8 cellular contexts compared by ENCODE assay signal in genomic region chr2:191165190-191165643, GRCh38. TPM values are rescaled to one million over a fixed set of nuclear protein-coding genes. Genes with fewer than 3 reads are reported as not detected.
DNase-seq lines count a peak whose midpoint lies in the region; ATAC-seq, FAIRE-seq and TF ChIP-seq lines count a peak whose summit lies in the region.

No MANE protein-coding gene starts in this region.

- no peaks in the 10 kb centered on the region for H3K27me3 ChIP-seq in HCT116 (ENCODE audit: insufficient read depth, low read length)

- POLR2A ChIA-PET in HCT116 (lab: Charles Lee) = no interaction called here

- H3K36me3 ChIP-seq in HCT116 (ENCODE audit: control insufficient read depth in 1 of 2, insufficient read depth in 2 of 2, low read length in 2 of 2) = no peaks in the 10 kb centered on the region

- TF ChIP-seq POLR2A in HCT116 (IDR thresholded peaks at IDR 0.05; ENCODE audit: borderline replicate concordance, extremely low read depth, insufficient read depth, insufficient read length) = no peak
- TF ChIP-seq POLR2A in GM12892 (IDR thresholded peaks at IDR 0.05; ENCODE audit: low read depth, low read length) = no peak

- TF ChIP-seq RAD21 in HCT116 (IDR thresholded peaks at IDR 0.05; ENCODE audit: low read depth) = peak; percentile 89

- H3K4me3 ChIP-seq in HCT116 (replicated peaks in 1 of 2; ENCODE audit: low read depth in 1 of 2, low read length in 2 of 2) = no peak overlapping the region

- H3K9ac ChIP-seq in HCT116 (ENCODE audit: low read length) = no peak overlapping the region

- no peaks in the 10 kb centered on the region for H3K79me2 ChIP-seq in HCT116 (ENCODE audit: insufficient read depth, low read length)

- H3K9me3 ChIP-seq in HCT116 (ENCODE audit: control insufficient read depth in 1 of 2, insufficient read depth in 1 of 2, low read depth in 1 of 2, low read length in 2 of 2) = no peaks in the 10 kb centered on the region

- no peaks in the 10 kb centered on the region for H4K20me1 ChIP-seq in HCT116 (ENCODE audit: insufficient read depth)

- H3K27ac ChIP-seq in 22Rv1 (no peak overlapping the region), HCT116 (ENCODE audit: low read depth, low read length) (no peak overlapping the region)

- RAD21 ChIA-PET in HCT116 (lab: Charles Lee; ENCODE audit: low non-redundant PET in 1 of 2, low total read pairs in 2 of 2, uncharacterized antibody in 2 of 2, unreplicated experiment in 2 of 2) = interaction anchor here (1.0 to 1.9 kb wide), 4 partner anchors 113 to 356 kb away, joined by 3 to 6 read pairs (median 6); no protein-coding TSS in a partner anchor

- H3K4me1 ChIP-seq in HCT116 (ENCODE audit: control insufficient read depth in 1 of 2, insufficient read depth in 2 of 2, low read length in 2 of 2) = peaks cover 2 to 12% of the 10 kb centered on the region in 2 experiments; a peak in 1 of 4 replicates

- H3K9me2 ChIP-seq in HCT116 (ENCODE audit: insufficient read depth) = no peaks in the 10 kb centered on the region

- no peak for FAIRE-seq in GM12892 (lab: Jason Lieb, UNC)

- TF ChIP-seq CTCF in 22Rv1 (IDR thresholded peaks at IDR 0.05) (peak; percentile 67), HCT116 (IDR thresholded peaks at IDR 0.05 in 2 of 3, conservative IDR thresholded peaks at IDR 0.05 in 1 of 3; ENCODE audit: borderline replicate concordance in 1 of 3, insufficient read depth in 1 of 3, low read depth in 2 of 3, low read length in 2 of 3) (peak; percentile 50 to 87 (median 86))

- CTCF ChIA-PET in HCT116 (lab: Charles Lee) = interaction anchor here (1.0 to 3.2 kb wide), 12 partner anchors 10 to 387 kb away, joined by 3 to 28 read pairs (median 7); partner anchors contain the start of gene STAT4

- H2AFZ ChIP-seq in HCT116 (ENCODE audit: low read depth, low read length, poor library complexity, severe bottlenecking) = peak overlapping the region; percentile 99

- H3K4me2 ChIP-seq in HCT116 (ENCODE audit: low read length) = peak overlapping the region; percentile 52

- no TSS peak for BruUV-seq in HCT116 (replicated peaks; lab: Mats Ljungman, UMichigan)

- intact Hi-C loops in HCT116 (cut with micrococcal nuclease) (loop anchor here (1.0 to 5.0 kb wide), 3 partner anchors 52 to 356 kb away; no protein-coding TSS in a partner anchor), Right ventricle myocardium superior (cut with DNase I) (loop anchor here (5.0 kb wide), 1 partner anchor 352 kb away; no protein-coding TSS in a partner anchor)

- DNase-seq in EL = peak; percentile 70
- peak; percentile 36 for DNase-seq in HCT116 (ENCODE audit: low read depth, low spot score)
- peak; percentile 61 for DNase-seq in NCI-H1694 treated with DMSO at 0.1 percent for 48 hours (lab: John Stamatoyannopoulos, UW)
- DNase-seq in activated gamma-delta T cell treated with anti-CD3 and anti-CD28 coated beads, Interleukin-2, amount 50 U/mL, for 16 hours (ENCODE audit: low read depth) = peak; percentile 29
- DNase-seq in Right ventricle myocardium superior = no peak
- peak; percentile 45 for DNase-seq in putamen (ENCODE audit: low spot score)
- no peak for DNase-seq in GM12892 (ENCODE audit: insufficient read length)

- peak; percentile 94 for ATAC-seq in HCT116
- ATAC-seq in Right ventricle myocardium superior (ENCODE audit: poor library complexity) = peak; percentile 89

TF ChIP-seq in HCT116, 20 proteins besides CTCF, POLR2A, EP300 and RAD21:
- no peak for TF ChIP-seq REST (IDR thresholded peaks at IDR 0.05; ENCODE audit: low read depth)
- TF ChIP-seq CBX3 (IDR thresholded peaks at IDR 0.05; ENCODE audit: low read depth) = no peak
- TF ChIP-seq ATF3 (IDR thresholded peaks at IDR 0.05) = no peak
- TF ChIP-seq FOSL1 (IDR thresholded peaks at IDR 0.05; ENCODE audit: low read depth) = no peak

RNA-seq across cellular contexts. Expression of gene STAT4, which starts 14.4 kb away (rescaled TPM):
- total RNA-seq in HCT116 (2021; ENCODE audit: unreplicated experiment) (2.0 TPM), Right ventricle myocardium superior (0.70 TPM)
- 0.96 and 1.1 TPM in 2 replicates for polyA plus RNA-seq in HCT116 (2012)
- polyA plus RNA-seq in GM12892 (2012; ENCODE audit: missing spikeins) = 0.34 TPM

Comparison
In these comparisons a context has a peak if more than half of its experiments do, and no peak if none do; other contexts are left out.
1. DNase-seq: peak in EL (single experiment), HCT116 (single experiment), NCI-H1694 treated with DMSO at 0.1 percent for 48 hours (single experiment), activated gamma-delta T cell treated with anti-CD3 and anti-CD28 coated beads, Interleukin-2, amount 50 U/mL, for 16 hours (single experiment) and putamen (single experiment); none in Right ventricle myocardium superior (single experiment) and GM12892 (single experiment).